ENCODE assay signal across 8 cellular contexts in the genomic region with DNA sequence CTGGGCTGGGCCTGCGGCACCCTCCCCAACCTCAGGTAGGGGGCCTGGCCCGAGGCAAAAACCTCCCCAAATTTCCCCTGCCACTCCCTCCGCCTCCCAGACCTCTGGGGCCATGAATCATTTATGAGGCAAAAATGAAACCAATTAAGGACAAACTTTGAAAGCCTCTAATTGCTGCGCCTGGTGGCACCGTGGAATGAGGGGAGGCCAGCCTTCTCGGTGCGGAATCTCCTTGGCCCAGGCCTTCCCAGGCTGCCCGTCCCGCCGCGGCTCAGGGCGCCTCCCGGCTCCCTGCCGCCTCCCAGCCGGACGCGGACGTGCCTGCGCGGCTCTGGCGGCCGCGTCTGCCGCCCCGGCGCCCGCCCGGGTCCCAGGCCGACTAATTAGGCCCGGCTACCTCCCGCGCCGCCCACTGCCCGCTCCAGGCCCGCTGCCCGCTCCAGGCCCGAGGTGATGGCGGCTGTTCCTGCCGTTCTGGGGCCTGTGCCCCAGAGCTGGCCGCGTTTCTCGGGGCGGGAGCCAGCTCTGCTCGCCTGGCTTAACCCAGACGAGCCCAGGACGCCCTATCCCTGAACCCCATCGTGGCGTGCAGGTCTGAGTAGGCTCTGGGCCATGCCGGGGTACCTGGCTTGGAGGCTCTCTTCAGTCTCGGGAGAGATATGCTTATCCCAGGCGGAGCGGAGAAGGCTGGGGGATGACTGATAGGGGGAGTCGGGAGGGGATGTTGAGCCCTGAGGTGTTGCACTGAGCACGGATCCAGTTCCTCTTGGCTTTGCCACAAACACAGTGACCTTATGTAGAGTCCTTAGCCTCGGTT. TPM values are rescaled to one million over a fixed set of nuclear protein-coding genes. Genes with fewer than 3 reads are reported as not detected.
DNase-seq lines count a peak whose midpoint lies in the region; ATAC-seq, FAIRE-seq and TF ChIP-seq lines count a peak whose summit lies in the region.

No MANE protein-coding gene starts in this region.

- H3K27ac ChIP-seq in endothelial cell of umbilical vein (ENCODE audit: insufficient read depth, low read depth, low read length) = peak overlapping the region; percentile 64

- peak overlapping the region; percentile 60 for H3K4me2 ChIP-seq in endothelial cell of umbilical vein (ENCODE audit: insufficient read depth, low read length)

- BruUV-seq in endothelial cell of umbilical vein (replicated peaks; lab: Mats Ljungman, UMichigan) = no TSS peak

- no peak for TF ChIP-seq CTCF in endothelial cell of umbilical vein (IDR thresholded peaks at IDR 0.05; ENCODE audit: extremely low read depth in 1 of 2, insufficient read depth in 1 of 2, low read depth in 1 of 2, low read length in 2 of 2)

- peak; percentile 23 for TF ChIP-seq POLR2A in endothelial cell of umbilical vein (IDR thresholded peaks at IDR 0.05; ENCODE audit: low read depth, low read length)

- no peaks in the 10 kb centered on the region for H3K9me1 ChIP-seq in endothelial cell of umbilical vein (replicated peaks; ENCODE audit: control insufficient read depth, extremely low read depth, insufficient read depth, low read length)

- DNase-seq in AG20443 (ENCODE audit: low spot score) (peak; percentile 73), HEK293T (ENCODE audit: extremely low spot score) (peak; percentile 57), endothelial cell of umbilical vein (ENCODE audit: low read depth, low spot score) (peak; percentile 50), NCI-H2171 (lab: John Stamatoyannopoulos, UW) (no peak), NCI-H524 treated with DMSO at 0.1 percent for 48 hours (lab: John Stamatoyannopoulos, UW) (no peak)
- DNase-seq in activated CD4-positive, alpha-beta T cell treated with anti-CD3 and anti-CD28 coated beads, Interleukin-2, amount 10 ng/mL, durations not matched to agents 7 days and 5 days = peak; percentile 36
- peak in 4 of 10 donors; percentile 21 to 36 (median 32) for DNase-seq in naive thymus-derived CD8-positive, alpha-beta T cell

- peak overlapping the region; percentile 94 for H2AFZ ChIP-seq in endothelial cell of umbilical vein (ENCODE audit: low read depth, low read length)

- CTCF ChIA-PET in HEK293T (lab: Yijun Ruan, JAX) (interaction anchor here (1.3 kb wide), 1 partner anchor 16 kb away, joined by 3 read pairs; no protein-coding TSS in a partner anchor), endothelial cell of umbilical vein (lab: Charles Lee) (interaction anchor here (0.8 to 4.0 kb wide), 7 partner anchors 9 to 97 kb away, joined by 3 to 14 read pairs (median 6); partner anchors contain the start of gene CXXC5)
- CTCF ChIA-PET in activated CD4-positive, alpha-beta T cell treated with anti-CD3 and anti-CD28 coated beads, Interleukin-2, amount 10 ng/mL, durations not matched to agents 7 days and 5 days (lab: Charles Lee) = interaction anchor here (0.6 to 2.2 kb wide), 4 partner anchors 10 to 249 kb away, joined by 3 to 6 read pairs (median 3); no protein-coding TSS in a partner anchor

- H3K4me1 ChIP-seq in endothelial cell of umbilical vein (ENCODE audit: control insufficient read depth, extremely low read depth, insufficient read depth, low read length) = peaks cover 32% of the 10 kb centered on the region

- H3K27ac Mint-ChIP-seq in activated CD4-positive, alpha-beta T cell treated with anti-CD3 and anti-CD28 coated beads, Interleukin-2, amount 10 ng/mL, durations not matched to agents 7 days and 5 days = peak overlapping the region; percentile 73
- peak overlapping the region in 8 of 10 donors; percentile 33 to 93 (median 78) for H3K27ac Mint-ChIP-seq in naive thymus-derived CD8-positive, alpha-beta T cell

- no peaks in the 10 kb centered on the region for H3K9me3 Mint-ChIP-seq in activated CD4-positive, alpha-beta T cell treated with anti-CD3 and anti-CD28 coated beads, Interleukin-2, amount 10 ng/mL, durations not matched to agents 7 days and 5 days
- H3K9me3 Mint-ChIP-seq in naive thymus-derived CD8-positive, alpha-beta T cell = no peaks in the 10 kb centered on the region

- peak; percentile 36 to 40 for ATAC-seq in naive thymus-derived CD8-positive, alpha-beta T cell
- ATAC-seq in HG02588 (IDR thresholded peaks at IDR 0.05; ENCODE audit: unreplicated experiment) = no peak

- peak overlapping the region; percentile 54 for H3K4me3 Mint-ChIP-seq in activated CD4-positive, alpha-beta T cell treated with anti-CD3 and anti-CD28 coated beads, Interleukin-2, amount 10 ng/mL, durations not matched to agents 7 days and 5 days
- H3K4me3 Mint-ChIP-seq in naive thymus-derived CD8-positive, alpha-beta T cell = peak overlapping the region; percentile 78 to 89 (median 84)

- H3K36me3 ChIP-seq in endothelial cell of umbilical vein (ENCODE audit: control insufficient read depth in 2 of 2, extremely low read depth in 1 of 2, insufficient read depth in 2 of 2, low read length in 2 of 2) = no peaks in the 10 kb centered on the region

- H3K9ac ChIP-seq in endothelial cell of umbilical vein (replicated peaks; ENCODE audit: extremely low read depth, insufficient read depth, low read length) = peak overlapping the region; percentile 74

- POLR2A ChIA-PET in HEK293T (lab: Yijun Ruan, JAX) (interaction anchor here (0.7 to 2.0 kb wide), 2 partner anchors 15 to 41 kb away, joined by 3 to 7 read pairs; no protein-coding TSS in a partner anchor), endothelial cell of umbilical vein (lab: Charles Lee) (no interaction called here)
- POLR2A ChIA-PET in activated CD4-positive, alpha-beta T cell treated with anti-CD3 and anti-CD28 coated beads, Interleukin-2, amount 10 ng/mL, durations not matched to agents 7 days and 5 days (lab: Charles Lee) = no interaction called here
- POLR2A ChIA-PET in naive thymus-derived CD8-positive, alpha-beta T cell (lab: Charles Lee) = interaction anchor here (0.6 to 1.8 kb wide), 10 partner anchors 10 to 210 kb away, joined by 3 to 6 read pairs (median 4); partner anchors contain the start of gene UBE2D2

- peak overlapping the region in 1 of 3 experiments; percentile 12 for H3K4me3 ChIP-seq in endothelial cell of umbilical vein (replicated peaks in 1 of 3; ENCODE audit: insufficient read depth in 1 of 3, low read depth in 1 of 3, low read length in 3 of 3)

- no peaks in the 10 kb centered on the region for H3K27me3 Mint-ChIP-seq in activated CD4-positive, alpha-beta T cell treated with anti-CD3 and anti-CD28 coated beads, Interleukin-2, amount 10 ng/mL, durations not matched to agents 7 days and 5 days
- no peaks in the 10 kb centered on the region for H3K27me3 Mint-ChIP-seq in naive thymus-derived CD8-positive, alpha-beta T cell

- H4K20me1 ChIP-seq in endothelial cell of umbilical vein (replicated peaks; ENCODE audit: control insufficient read depth, extremely low read depth, insufficient read depth, low read length) = no peaks in the 10 kb centered on the region

- no peaks in the 10 kb centered on the region for H3K9me3 ChIP-seq in endothelial cell of umbilical vein (replicated peaks; ENCODE audit: control insufficient read depth, insufficient read depth, low read length)

- peak; percentile 79 for FAIRE-seq in endothelial cell of umbilical vein (lab: Jason Lieb, UNC)

- H3K36me3 Mint-ChIP-seq in activated CD4-positive, alpha-beta T cell treated with anti-CD3 and anti-CD28 coated beads, Interleukin-2, amount 10 ng/mL, durations not matched to agents 7 days and 5 days (ENCODE audit: low read depth) = no peaks in the 10 kb centered on the region
- H3K36me3 Mint-ChIP-seq in naive thymus-derived CD8-positive, alpha-beta T cell = no peaks in the 10 kb centered on the region

- peaks cover 36% of the 10 kb centered on the region for H3K4me1 Mint-ChIP-seq in activated CD4-positive, alpha-beta T cell treated with anti-CD3 and anti-CD28 coated beads, Interleukin-2, amount 10 ng/mL, durations not matched to agents 7 days and 5 days
- H3K4me1 Mint-ChIP-seq in naive thymus-derived CD8-positive, alpha-beta T cell = peaks cover 15 to 80% (median 51%) of the 10 kb centered on the region in 4 donors

- H3K79me2 ChIP-seq in endothelial cell of umbilical vein (ENCODE audit: control insufficient read depth, insufficient read depth, low read length) = no peaks in the 10 kb centered on the region

- H3K27me3 ChIP-seq in endothelial cell of umbilical vein (ENCODE audit: control insufficient read depth in 2 of 2, insufficient read depth in 2 of 2, low read length in 2 of 2) = no peaks in the 10 kb centered on the region

- intact Hi-C loops in endothelial cell of umbilical vein (cut with micrococcal nuclease) = loop anchor here (1.0 kb wide), 2 partner anchors 8 to 19 kb away; no protein-coding TSS in a partner anchor

- dilution Hi-C loops in endothelial cell of umbilical vein (cut with MboI; ENCODE audit: extremely low pct_ligation_motif_present, low sequenced_read_pairs) = no loop called here

TF ChIP-seq in HEK293T, 16 proteins besides CTCF, POLR2A, EP300 and RAD21 (continues in another document):
- TF ChIP-seq TARDBP (IDR thresholded peaks at IDR 0.05) = no peak

TF ChIP-seq in endothelial cell of umbilical vein, 7 proteins besides CTCF, POLR2A, EP300 and RAD21 (continues in another document):
- TF ChIP-seq FOS (IDR thresholded peaks at IDR 0.05; ENCODE audit: borderline replicate concordance, insufficient read depth, low read length) (no peak), MYC (IDR thresholded peaks at IDR 0.05; ENCODE audit: low read depth, low read length) (no peak), EZH2 (IDR thresholded peaks at IDR 0.05; ENCODE audit: borderline replicate concordance, low read depth, low read length, severe bottlenecking) (no peak), JUN (IDR thresholded peaks at IDR 0.05; ENCODE audit: borderline replicate concordance, insufficient read depth, insufficient read length, low read depth) (no peak), POLR2AphosphoS5 (IDR thresholded peaks at IDR 0.05; ENCODE audit: insufficient read depth, low read depth, low read length) (peak; percentile 19), GATA2 (IDR thresholded peaks at IDR 0.05; ENCODE audit: insufficient read depth, insufficient read length, low read depth, low read length) (no peak)

RNA-seq across cellular contexts. Expression of gene CXXC5, which starts 20.1 kb away (rescaled TPM):
- total RNA-seq in activated CD4-positive, alpha-beta T cell treated with anti-CD3 and anti-CD28 coated beads, Interleukin-2, amount 10 ng/mL, durations not matched to agents 7 days and 5 days = 1 to 10 TPM in 1 of 2 experiments, under 1 TPM in 1; 0.99 to 1.9 TPM
- total RNA-seq in endothelial cell of umbilical vein = 2.7 and 5.9 TPM in 2 replicates
- polyA plus RNA-seq in endothelial cell of umbilical vein = 5.5 and 8.2 TPM in 2 replicates
- 3.5 and 5.5 TPM in 2 replicates for polyA plus RNA-seq in endothelial cell of umbilical vein (2011; cell fraction: cytosol; rRNA removed)
- polyA plus RNA-seq in endothelial cell of umbilical vein (2011; cell fraction: nucleus; rRNA removed) = 2.2 and 3.2 TPM in 2 replicates
- 0.82 and 0.90 TPM in 2 replicates for polyA plus RNA-seq in endothelial cell of umbilical vein (2012)
- 4.7 and 6.7 TPM in 2 replicates for polyA minus RNA-seq in endothelial cell of umbilical vein
- 24.9 TPM for polyA minus RNA-seq in endothelial cell of umbilical vein (2011; cell fraction: cytosol; rRNA and poly(A)+ RNA removed)
- polyA minus RNA-seq in endothelial cell of umbilical vein (2011; cell fraction: nucleus; rRNA and poly(A)+ RNA removed) = 1.1 and 1.8 TPM in 2 replicates
- 1 to 10 TPM; 6.8 to 8.3 TPM for total RNA-seq in naive thymus-derived CD8-positive, alpha-beta T cell
- 10 to 100 TPM in 1 of 3 donors, 1 to 10 TPM in 2; 2.6 to 24.6 (median 3.7) TPM for polyA plus RNA-seq in naive thymus-derived CD8-positive, alpha-beta T cell

Comparison
In these comparisons a context has a peak if more than half of its experiments do, and no peak if none do; other contexts are left out.
1. DNase-seq: peak in AG20443 (single experiment), HEK293T (single experiment), activated CD4-positive, alpha-beta T cell treated with anti-CD3 and anti-CD28 coated beads, Interleukin-2, amount 10 ng/mL, durations not matched to agents 7 days and 5 days (single experiment) and endothelial cell of umbilical vein (single experiment); none in NCI-H2171 (single experiment) and NCI-H524 treated with DMSO at 0.1 percent for 48 hours (single experiment).
2. POLR2A ChIA-PET loops: an anchor here in HEK293T (0.7 to 2.0 kb wide) and naive thymus-derived CD8-positive, alpha-beta T cell (0.6 to 1.8 kb wide); none called in activated CD4-positive, alpha-beta T cell treated with anti-CD3 and anti-CD28 coated beads, Interleukin-2, amount 10 ng/mL, durations not matched to agents 7 days and 5 days and endothelial cell of umbilical vein.